Comparison of ENCODE assay signal across 10 cellular contexts in genomic region chr22:36453855-36454378, GRCh38. TPM values are rescaled to one million over a fixed set of nuclear protein-coding genes. Genes with fewer than 3 reads are reported as not detected.
DNase-seq lines count a peak whose midpoint lies in the region; ATAC-seq and TF ChIP-seq lines count a peak whose summit lies in the region.
"Had no signal": no experiment of that assay in that cellular context is flagged by ENCODE, and none has a peak within 500 bp of the region (broad histone marks: within the 10 kb centered on the region; RNA-seq: fewer than 3 reads in every experiment).

No MANE protein-coding gene starts in this region.

- H3K27ac ChIP-seq in CD8-positive, alpha-beta memory T cell (ENCODE audit: low read depth, low read length): no peak overlapping the region
- H3K27ac ChIP-seq in gastrocnemius medialis: peak overlapping the region; percentile 91 to 98 (median 92)

- H3K4me3 Mint-ChIP-seq in CD8-positive, alpha-beta memory T cell: peak overlapping the region; percentile 70 to 89 (median 80)
- peak overlapping the region; percentile 55 for H3K4me3 Mint-ChIP-seq in T-helper 2 cell treated with Interferon-gamma antibody and Interleukin-4, amounts not matched to agents 5 μg/mL and 100 μg/mL, for 36 hours
- peak overlapping the region; percentile 25 for H3K4me3 Mint-ChIP-seq in endothelial cell (ENCODE audit: unreplicated experiment)

- DNase-seq in CD8-positive, alpha-beta memory T cell: no peak
- DNase-seq in T-helper 2 cell treated with Interferon-gamma antibody and Interleukin-4, amounts not matched to agents 5 μg/mL and 100 μg/mL, for 36 hours (ENCODE audit: low spot score): no peak
- DNase-seq in endothelial cell (ENCODE audit: low spot score) (no peak), gastrocnemius medialis (no peak), GDM1 (lab: John Stamatoyannopoulos, UW) (no peak), cortex of kidney (lab: John Stamatoyannopoulos, UW) (no peak), DMS53 treated with DMSO at 0.1 percent for 48 hours (lab: John Stamatoyannopoulos, UW; ENCODE audit: unreplicated experiment) (no peak)
- DNase-seq in effector CD4-positive, alpha-beta T cell: no peak
- DNase-seq: activated CD4-positive, alpha-beta T cell treated with anti-CD3 and anti-CD28 coated beads for 4 hours; posterior cingulate gyrus had no signal

- CTCF ChIA-PET in CD8-positive, alpha-beta memory T cell (lab: Charles Lee): interaction anchor here (1.0 to 1.9 kb wide), 6 partner anchors 15 to 152 kb away, joined by 3 to 5 read pairs (median 4); no protein-coding TSS in a partner anchor

- peak overlapping the region; percentile 76 to 97 (median 92) for H3K27ac Mint-ChIP-seq in CD8-positive, alpha-beta memory T cell
- H3K27ac Mint-ChIP-seq in T-helper 2 cell treated with Interferon-gamma antibody and Interleukin-4, amounts not matched to agents 5 μg/mL and 100 μg/mL, for 36 hours: peak overlapping the region; percentile 78
- peak overlapping the region; percentile 48 for H3K27ac Mint-ChIP-seq in endothelial cell (ENCODE audit: unreplicated experiment)

- TF ChIP-seq CTCF in endothelial cell (IDR thresholded peaks at IDR 0.05; ENCODE audit: unreplicated experiment) (no peak), gastrocnemius medialis (IDR thresholded peaks at IDR 0.05 in 4 of 5, conservative IDR thresholded peaks at IDR 0.05 in 1 of 5) (no peak)

- in situ Hi-C loops in gastrocnemius medialis (cut with MboI; ENCODE audit: low sequenced_read_pairs in 4 of 4): no loop called here

- H3K4me1 ChIP-seq in CD8-positive, alpha-beta memory T cell (ENCODE audit: insufficient read depth, low read length): peaks cover 54% of the 10 kb centered on the region
- peaks cover 29 to 60% of the 10 kb centered on the region in 2 donors for H3K4me1 ChIP-seq in gastrocnemius medialis

- no peak for ATAC-seq in gastrocnemius medialis

- H3K36me3 ChIP-seq in CD8-positive, alpha-beta memory T cell (ENCODE audit: insufficient read depth, low read length): no peaks in the 10 kb centered on the region
- no peaks in the 10 kb centered on the region for H3K36me3 ChIP-seq in gastrocnemius medialis

- peak overlapping the region; percentile 37 for H3K4me3 ChIP-seq in CD8-positive, alpha-beta memory T cell (ENCODE audit: low read length)
- peak overlapping the region in 1 of 4 donors; percentile 62 for H3K4me3 ChIP-seq in gastrocnemius medialis

- no peaks in the 10 kb centered on the region for H3K9me3 ChIP-seq in CD8-positive, alpha-beta memory T cell (ENCODE audit: low read length)
- no peaks in the 10 kb centered on the region for H3K9me3 ChIP-seq in gastrocnemius medialis

- H3K36me3 Mint-ChIP-seq in CD8-positive, alpha-beta memory T cell: no peaks in the 10 kb centered on the region
- H3K36me3 Mint-ChIP-seq in T-helper 2 cell treated with Interferon-gamma antibody and Interleukin-4, amounts not matched to agents 5 μg/mL and 100 μg/mL, for 36 hours (ENCODE audit: low read depth): peaks cover 2% of the 10 kb centered on the region
- no peaks in the 10 kb centered on the region for H3K36me3 Mint-ChIP-seq in endothelial cell (ENCODE audit: low read depth, unreplicated experiment)

- TF ChIP-seq POLR2A in gastrocnemius medialis (IDR thresholded peaks at IDR 0.05): no peak

- no peaks in the 10 kb centered on the region for H3K9me3 Mint-ChIP-seq in CD8-positive, alpha-beta memory T cell
- H3K9me3 Mint-ChIP-seq in T-helper 2 cell treated with Interferon-gamma antibody and Interleukin-4, amounts not matched to agents 5 μg/mL and 100 μg/mL, for 36 hours: no peaks in the 10 kb centered on the region
- no peaks in the 10 kb centered on the region for H3K9me3 Mint-ChIP-seq in endothelial cell (ENCODE audit: unreplicated experiment)

- no peaks in the 10 kb centered on the region for H3K27me3 ChIP-seq in CD8-positive, alpha-beta memory T cell (ENCODE audit: insufficient read depth, low read length, poor library complexity, severe bottlenecking)
- no peaks in the 10 kb centered on the region for H3K27me3 ChIP-seq in gastrocnemius medialis

- peaks cover 0 to 2% of the 10 kb centered on the region in 2 donors for H3K27me3 Mint-ChIP-seq in CD8-positive, alpha-beta memory T cell
- no peaks in the 10 kb centered on the region for H3K27me3 Mint-ChIP-seq in T-helper 2 cell treated with Interferon-gamma antibody and Interleukin-4, amounts not matched to agents 5 μg/mL and 100 μg/mL, for 36 hours (ENCODE audit: low read depth)
- H3K27me3 Mint-ChIP-seq in endothelial cell (ENCODE audit: unreplicated experiment): peaks cover 8% of the 10 kb centered on the region

- POLR2A ChIA-PET in CD8-positive, alpha-beta memory T cell (lab: Charles Lee): interaction anchor here (0.6 to 1.6 kb wide), 5 partner anchors 30 to 122 kb away, joined by 3 to 11 read pairs (median 6); no protein-coding TSS in a partner anchor

- peaks cover 41 to 60% (median 48%) of the 10 kb centered on the region in 3 donors for H3K4me1 Mint-ChIP-seq in CD8-positive, alpha-beta memory T cell
- H3K4me1 Mint-ChIP-seq in T-helper 2 cell treated with Interferon-gamma antibody and Interleukin-4, amounts not matched to agents 5 μg/mL and 100 μg/mL, for 36 hours (ENCODE audit: low read depth): peaks cover 46% of the 10 kb centered on the region
- peaks cover 28% of the 10 kb centered on the region for H3K4me1 Mint-ChIP-seq in endothelial cell (ENCODE audit: unreplicated experiment)

- intact Hi-C loops in gastrocnemius medialis (cut with DNase I; ENCODE audit: low total_unique reads): no loop called here

RNA-seq across cellular contexts. Expression of gene TXN2, which starts 27.5 kb away (rescaled TPM):
- total RNA-seq in CD8-positive, alpha-beta memory T cell: 100 to 1,000 TPM; 122 to 126 TPM
- 127 TPM for polyA plus RNA-seq in CD8-positive, alpha-beta memory T cell
- total RNA-seq in endothelial cell (ENCODE audit: unreplicated experiment) (67.3 TPM), gastrocnemius medialis (100 to 1,000 TPM in 1 of 4 donors, 10 to 100 TPM in 3; 64.9 to 122 (median 86.0) TPM)

RNA-seq across cellular contexts. Expression of gene FOXRED2, which starts 52.9 kb away (rescaled TPM):
- total RNA-seq in CD8-positive, alpha-beta memory T cell: 10 to 100 TPM; 23.7 to 27.6 TPM
- 1.8 TPM for polyA plus RNA-seq in CD8-positive, alpha-beta memory T cell
- total RNA-seq in endothelial cell (ENCODE audit: unreplicated experiment) (17.6 TPM), gastrocnemius medialis (10 to 100 TPM in 1 of 4 donors, 1 to 10 TPM in 3; 2.6 to 13.6 (median 5.1) TPM)

Comparison
In these comparisons a context has a peak if more than half of its experiments do, and no peak if none do; other contexts are left out.
1. H3K4me3 Mint-ChIP-seq: peak in every context shown above with its lines; median percentile 80 in CD8-positive, alpha-beta memory T cell; 55 in T-helper 2 cell treated with Interferon-gamma antibody and Interleukin-4, amounts not matched to agents 5 μg/mL and 100 μg/mL, for 36 hours; 25 in endothelial cell.